11 cellular contexts compared by ENCODE assay signal in genomic region chr5:616342-617039, GRCh38. TPM values are rescaled to one million over a fixed set of nuclear protein-coding genes. Genes with fewer than 3 reads are reported as not detected.
A peak's percentile ranks its signal among the peaks of the same experiment; 100 is the strongest.
DNase-seq lines count a peak whose midpoint lies in the region; ATAC-seq and TF ChIP-seq lines count a peak whose summit lies in the region.
"Had no signal": no experiment of that assay in that cellular context is flagged by ENCODE, and none has a peak within 500 bp of the region (broad histone marks: within the 10 kb centered on the region; RNA-seq: fewer than 3 reads in every experiment).

No MANE protein-coding gene starts in this region.

- no peak overlapping the region for H3K27ac ChIP-seq in HEK293 (ENCODE audit: extremely low read depth, low read depth, low read length)
- H3K27ac ChIP-seq in neural progenitor cell: no peak overlapping the region
- H3K27ac ChIP-seq: pancreas had no signal

- CTCF ChIA-PET in HEK293 (lab: Yijun Ruan, JAX): no interaction called here

- H3K4me1 Mint-ChIP-seq in neural progenitor cell: peaks cover 16% of the 10 kb centered on the region

- peak overlapping the region; percentile 39 for H3K4me3 Mint-ChIP-seq in neural progenitor cell

- H3K4me2 ChIP-seq in neural progenitor cell: no peak overlapping the region

- POLR2A ChIA-PET in HEK293 (lab: Yijun Ruan, JAX): no interaction called here

- H3K9me3 ChIP-seq in HEK293 (ENCODE audit: control insufficient read depth, insufficient read depth, low read depth, low read length) (no peaks in the 10 kb centered on the region; the same call in 1 of the 2 replicates), neural progenitor cell (ENCODE audit: low read depth) (no peaks in the 10 kb centered on the region)
- H3K9me3 ChIP-seq: pancreas had no signal

- no peaks in the 10 kb centered on the region for H3K27me3 ChIP-seq in neural progenitor cell
- H3K27me3 ChIP-seq: pancreas had no signal

- H3K79me2 ChIP-seq in neural progenitor cell (ENCODE audit: low read depth): peaks cover 57% of the 10 kb centered on the region

- H3F3A ChIP-seq in neural progenitor cell (ENCODE audit: low read depth): no peaks in the 10 kb centered on the region

- H3K27me3 Mint-ChIP-seq in neural progenitor cell (ENCODE audit: insufficient read depth, low read depth): no peaks in the 10 kb centered on the region

- peaks cover 42 to 58% of the 10 kb centered on the region in 2 experiments for H3K36me3 ChIP-seq in HEK293 (ENCODE audit: control insufficient read depth in 2 of 2, insufficient read depth in 1 of 2, low read length in 2 of 2)
- H3K36me3 ChIP-seq in neural progenitor cell: no peaks in the 10 kb centered on the region

- ATAC-seq in GM21528 (IDR thresholded peaks at IDR 0.05; ENCODE audit: low FRiP score, unreplicated experiment) (no peak), HG03457 (IDR thresholded peaks at IDR 0.05; ENCODE audit: unreplicated experiment) (no peak)
- ATAC-seq: pancreas had no signal

- TF ChIP-seq CTCF in HEK293 (tag by site-specific recombination; IDR thresholded peaks at IDR 0.05): peak; percentile 38; the same call in 1 of the 2 replicates
- no peak for TF ChIP-seq CTCF in cardiac fibroblast (IDR thresholded peaks at IDR 0.05; ENCODE audit: low read depth, low read length)
- no peak for TF ChIP-seq CTCF in neural progenitor cell (IDR thresholded peaks at IDR 0.05)

- no peak overlapping the region for H3K9ac ChIP-seq in neural progenitor cell

- DNase-seq in EH (ENCODE audit: low read depth) (peak; percentile 4), cardiac fibroblast (ENCODE audit: low read depth in 2 of 2) (peak; percentile 3 to 4), neural progenitor cell (ENCODE audit: low spot score) (no peak), GM19238 (ENCODE audit: insufficient read length, low spot score) (no peak)
- DNase-seq: COR-L47; effector CD4-positive, alpha-beta T cell; stimulated activated naive CD4-positive, alpha-beta T cell had no signal

- H3K36me3 Mint-ChIP-seq in neural progenitor cell: peaks cover 36% of the 10 kb centered on the region

- H3K4me1 ChIP-seq in HEK293 (ENCODE audit: control insufficient read depth, insufficient read depth, low read length): peaks cover 4% of the 10 kb centered on the region
- H3K4me1 ChIP-seq in neural progenitor cell: peaks cover 4% of the 10 kb centered on the region

- peaks cover 10% of the 10 kb centered on the region for H3K9me3 Mint-ChIP-seq in neural progenitor cell

- H3K27ac Mint-ChIP-seq in neural progenitor cell: peak overlapping the region; percentile 59

- no peak overlapping the region for H2AFZ ChIP-seq in neural progenitor cell (replicated peaks)

- H4K20me1 ChIP-seq in neural progenitor cell (ENCODE audit: low read depth): peaks cover 44% of the 10 kb centered on the region

- H3K4me3 ChIP-seq in HEK293 (ENCODE audit: low read depth, low read length): no peak overlapping the region
- H3K4me3 ChIP-seq in cardiac fibroblast (replicated peaks in 1 of 2; ENCODE audit: low read depth in 2 of 2, low read length in 2 of 2): no peak overlapping the region
- H3K4me3 ChIP-seq in neural progenitor cell: no peak overlapping the region
- H3K4me3 ChIP-seq: pancreas had no signal

TF ChIP-seq in HEK293, 187 proteins besides CTCF, POLR2A, EP300 and RAD21:
- no peak for TF ChIP-seq ZNF514 (tag by site-specific recombination; IDR thresholded peaks at IDR 0.05)
- peak; percentile 89 for TF ChIP-seq ZNF121 (tag by site-specific recombination; IDR thresholded peaks at IDR 0.05)
- peak; percentile 89 for TF ChIP-seq GLIS1 (tag by site-specific recombination; IDR thresholded peaks at IDR 0.05)
- TF ChIP-seq EGR2 (tag by site-specific recombination; IDR thresholded peaks at IDR 0.05; ENCODE audit: low read depth): peak; percentile 78; the same call in 1 of the 2 replicates
- TF ChIP-seq ZSCAN4 (tag by site-specific recombination; IDR thresholded peaks at IDR 0.05): peak; percentile 52
- 0 out of 2 replicates have a peak, but pooled peaks have one; percentile 36 for TF ChIP-seq ZNF629 (tag by site-specific recombination; IDR thresholded peaks at IDR 0.05)
- TF ChIP-seq TCF7L2 (IDR thresholded peaks at IDR 0.05; ENCODE audit: borderline replicate concordance, low read depth, low read length): no peak
- peak; percentile 94 for TF ChIP-seq ZFHX2 (tag by site-specific recombination; conservative IDR thresholded peaks at IDR 0.05)
- TF ChIP-seq ZIC2 (tag by site-specific recombination; IDR thresholded peaks at IDR 0.05): 0 out of 2 replicates have a peak, but pooled peaks have one; percentile 28
- TF ChIP-seq ZNF324 (tag by site-specific recombination; IDR thresholded peaks at IDR 0.05): no peak
- 0 out of 2 replicates have a peak, but pooled peaks have one; percentile 50 for TF ChIP-seq ATF2 (tag by site-specific recombination; IDR thresholded peaks at IDR 0.05; ENCODE audit: low read depth)

RNA-seq across cellular contexts. Expression of gene CEP72, which starts 4.4 kb away (rescaled TPM):
- total RNA-seq in neural progenitor cell (ENCODE audit: low replicate concordance): 17.2 and 21.5 TPM in 2 replicates

Comparison
In these comparisons a context has a peak if more than half of its experiments do, and no peak if none do; other contexts are left out.
1. DNase-seq: peak in EH (single experiment) and cardiac fibroblast (2 of 2); none in neural progenitor cell (single experiment) and GM19238 (single experiment).